ENCODE assay signal across 26 cellular contexts in genomic region chr18:59149007-59149406, GRCh38. TPM values are rescaled to one million over a fixed set of nuclear protein-coding genes. Genes with fewer than 3 reads are reported as not detected.
A peak's percentile ranks its signal among the peaks of the same experiment; 100 is the strongest.
DNase-seq lines count a peak whose midpoint lies in the region; ATAC-seq and TF ChIP-seq lines count a peak whose summit lies in the region.
"Had no signal": no experiment of that assay in that cellular context is flagged by ENCODE, and none has a peak within 500 bp of the region (broad histone marks: within the 10 kb centered on the region; RNA-seq: fewer than 3 reads in every experiment).

No MANE protein-coding gene starts in this region.

- no peaks in the 10 kb centered on the region for H3K27me3 ChIP-seq in colonic mucosa
- H3K27me3 ChIP-seq: BLaER1, hepatocyte, ovary, right atrium auricular region, spleen, upper lobe of right lung had no signal

- no peak overlapping the region for H3K27ac ChIP-seq in colonic mucosa
- H3K27ac ChIP-seq: BLaER1, hepatocyte, ovary, PC-9, right atrium auricular region, spleen, upper lobe of right lung had no signal

- peak overlapping the region in 1 of 2 donors; percentile 40 for H3K27ac Mint-ChIP-seq in activated naive CD4-positive, alpha-beta T cell treated with anti-CD3 and anti-CD28 coated beads, Interleukin-2, amount 50 U/mL, for 72 hours
- H3K27ac Mint-ChIP-seq in activated T-helper 2 cell treated with anti-CD3 and anti-CD28 coated beads, Interferon-gamma antibody, Interleukin-2, Interleukin-4, amounts not matched to agents 10 μg/mL and 5 μg/mL and 100 μg/mL, durations not matched to agents 14 hours and 24 hours and 36 hours: peak overlapping the region; percentile 85
- H3K27ac Mint-ChIP-seq: activated naive CD8-positive, alpha-beta T cell treated with anti-CD3 and anti-CD28 coated beads, Interleukin-2, amount 10 ng/mL, durations not matched to agents 7 days and 5 days; H9; IgD-negative memory B cell; natural killer cell treated with Interleukin-12 subunit alpha and Interleukin-12 subunit beta and Interleukin-15 and Interleukin-18, amount 100 ng/mL, for 72 hours had no signal

- no peaks in the 10 kb centered on the region for H3K9me3 Mint-ChIP-seq in activated naive CD4-positive, alpha-beta T cell treated with anti-CD3 and anti-CD28 coated beads, Interleukin-2, amount 50 U/mL, for 72 hours
- no peaks in the 10 kb centered on the region for H3K9me3 Mint-ChIP-seq in activated T-helper 2 cell treated with anti-CD3 and anti-CD28 coated beads, Interferon-gamma antibody, Interleukin-2, Interleukin-4, amounts not matched to agents 10 μg/mL and 5 μg/mL and 100 μg/mL, durations not matched to agents 14 hours and 24 hours and 36 hours
- H3K9me3 Mint-ChIP-seq: activated naive CD8-positive, alpha-beta T cell treated with anti-CD3 and anti-CD28 coated beads, Interleukin-2, amount 10 ng/mL, durations not matched to agents 7 days and 5 days; H9; IgD-negative memory B cell; natural killer cell treated with Interleukin-12 subunit alpha and Interleukin-12 subunit beta and Interleukin-15 and Interleukin-18, amount 100 ng/mL, for 72 hours had no signal

- no peak overlapping the region for H3K4me3 Mint-ChIP-seq in activated T-helper 2 cell treated with anti-CD3 and anti-CD28 coated beads, Interferon-gamma antibody, Interleukin-2, Interleukin-4, amounts not matched to agents 10 μg/mL and 5 μg/mL and 100 μg/mL, durations not matched to agents 14 hours and 24 hours and 36 hours (ENCODE audit: low read depth)
- H3K4me3 Mint-ChIP-seq: activated naive CD8-positive, alpha-beta T cell treated with anti-CD3 and anti-CD28 coated beads, Interleukin-2, amount 10 ng/mL, durations not matched to agents 7 days and 5 days; H9; IgD-negative memory B cell; natural killer cell treated with Interleukin-12 subunit alpha and Interleukin-12 subunit beta and Interleukin-15 and Interleukin-18, amount 100 ng/mL, for 72 hours had no signal

- no peaks in the 10 kb centered on the region for H3K36me3 ChIP-seq in colonic mucosa
- H3K36me3 ChIP-seq: ovary had no signal

- ATAC-seq in activated naive CD4-positive, alpha-beta T cell treated with anti-CD3 and anti-CD28 coated beads, Interleukin-2, amount 50 U/mL, for 72 hours: peak; percentile 33 to 55
- ATAC-seq: left ventricle myocardium superior had no signal

- peaks cover 6 to 8% of the 10 kb centered on the region in 2 donors for H3K36me3 Mint-ChIP-seq in activated naive CD4-positive, alpha-beta T cell treated with anti-CD3 and anti-CD28 coated beads, Interleukin-2, amount 50 U/mL, for 72 hours
- H3K36me3 Mint-ChIP-seq in activated T-helper 2 cell treated with anti-CD3 and anti-CD28 coated beads, Interferon-gamma antibody, Interleukin-2, Interleukin-4, amounts not matched to agents 10 μg/mL and 5 μg/mL and 100 μg/mL, durations not matched to agents 14 hours and 24 hours and 36 hours (ENCODE audit: low read depth): peaks cover 73% of the 10 kb centered on the region

- H3K27me3 Mint-ChIP-seq in activated T-helper 2 cell treated with anti-CD3 and anti-CD28 coated beads, Interferon-gamma antibody, Interleukin-2, Interleukin-4, amounts not matched to agents 10 μg/mL and 5 μg/mL and 100 μg/mL, durations not matched to agents 14 hours and 24 hours and 36 hours (ENCODE audit: low read depth): no peaks in the 10 kb centered on the region
- H3K27me3 Mint-ChIP-seq: activated naive CD8-positive, alpha-beta T cell treated with anti-CD3 and anti-CD28 coated beads, Interleukin-2, amount 10 ng/mL, durations not matched to agents 7 days and 5 days; IgD-negative memory B cell; natural killer cell treated with Interleukin-12 subunit alpha and Interleukin-12 subunit beta and Interleukin-15 and Interleukin-18, amount 100 ng/mL, for 72 hours had no signal

- H3K4me3 ChIP-seq in colonic mucosa: no peak overlapping the region
- H3K4me3 ChIP-seq: BLaER1, hepatocyte, ovary, PC-9, right atrium auricular region, spleen, upper lobe of right lung had no signal

- no peak for TF ChIP-seq CTCF in colonic mucosa (IDR thresholded peaks at IDR 0.05)

- no peaks in the 10 kb centered on the region for H3K9me3 ChIP-seq in colonic mucosa
- H3K9me3 ChIP-seq: BLaER1, ovary, right atrium auricular region, spleen, upper lobe of right lung had no signal

- DNase-seq in NCI-H2107 treated with DMSO at 0.1 percent for 48 hours (lab: John Stamatoyannopoulos, UW; ENCODE audit: unreplicated experiment): peak; percentile 29
- no peak for DNase-seq in NCI-H2107 (lab: John Stamatoyannopoulos, UW)
- no peak for DNase-seq in activated naive CD4-positive, alpha-beta T cell treated with anti-CD3 and anti-CD28 coated beads, Interleukin-2, amount 50 U/mL, for 72 hours (ENCODE audit: low spot score in 2 of 2)
- no peak for DNase-seq in activated naive CD4-positive, alpha-beta T cell treated with anti-CD3 and anti-CD28 coated beads, Interleukin-2, amount 50 U/mL, for 16 hours
- no peak for DNase-seq in activated T-helper 2 cell treated with anti-CD3 and anti-CD28 coated beads, Interferon-gamma antibody, Interleukin-2, Interleukin-4, amounts not matched to agents 10 μg/mL and 5 μg/mL and 100 μg/mL, durations not matched to agents 14 hours and 24 hours and 36 hours (ENCODE audit: low spot score)
- DNase-seq in putamen (ENCODE audit: low spot score): no peak
- DNase-seq in colonic mucosa: no peak
- no peak for DNase-seq in dermis blood vessel endothelial cell
- DNase-seq: activated CD4-positive, alpha-beta T cell treated with anti-CD3 and anti-CD28 coated beads for 48 hours; activated naive CD8-positive, alpha-beta T cell treated with anti-CD3 and anti-CD28 coated beads, Interleukin-2, amount 10 ng/mL, durations not matched to agents 7 days and 5 days; effector memory CD4-positive, alpha-beta T cell; H9; left ventricle myocardium superior; NCI-H1694; NCI-H226; ovary; PC-9; SIG-M5; spleen; substantia nigra; upper lobe of right lung had no signal

- H3K4me1 ChIP-seq in colonic mucosa: no peaks in the 10 kb centered on the region
- H3K4me1 ChIP-seq: BLaER1, right atrium auricular region, upper lobe of right lung had no signal

- intact Hi-C loops in activated T-helper 2 cell treated with anti-CD3 and anti-CD28 coated beads, Interferon-gamma antibody, Interleukin-2, Interleukin-4, amounts not matched to agents 10 μg/mL and 5 μg/mL and 100 μg/mL, durations not matched to agents 14 hours and 24 hours and 36 hours (cut with micrococcal nuclease): loop anchor here (10.0 kb wide), 1 partner anchor 604 kb away; no protein-coding TSS in a partner anchor
- intact Hi-C loops in colonic mucosa (cut with DNase I): no loop called here

- peaks cover 53% of the 10 kb centered on the region for H3K4me1 Mint-ChIP-seq in activated T-helper 2 cell treated with anti-CD3 and anti-CD28 coated beads, Interferon-gamma antibody, Interleukin-2, Interleukin-4, amounts not matched to agents 10 μg/mL and 5 μg/mL and 100 μg/mL, durations not matched to agents 14 hours and 24 hours and 36 hours (ENCODE audit: low read depth)
- H3K4me1 Mint-ChIP-seq: H9 had no signal

- no peak overlapping the region for H3K9ac ChIP-seq in colonic mucosa (ENCODE audit: low read depth in 2 of 2, low read length in 2 of 2)
- H3K9ac ChIP-seq: BLaER1 had no signal

RNA-seq across cellular contexts. Expression of gene SEC11C, which starts 9.3 kb away (rescaled TPM):
- total RNA-seq in activated naive CD4-positive, alpha-beta T cell treated with anti-CD3 and anti-CD28 coated beads, Interleukin-2, amount 50 U/mL, for 72 hours: 10 to 100 TPM; 33.8 to 52.9 TPM
- total RNA-seq in activated T-helper 2 cell treated with anti-CD3 and anti-CD28 coated beads, Interferon-gamma antibody, Interleukin-2, Interleukin-4, amounts not matched to agents 10 μg/mL and 5 μg/mL and 100 μg/mL, durations not matched to agents 14 hours and 24 hours and 36 hours: 198 and 208 TPM in 2 replicates
- 10 to 100 TPM; 50.8 to 88.2 TPM for total RNA-seq in colonic mucosa
- total RNA-seq in dermis blood vessel endothelial cell: 20.8 and 24.8 TPM in 2 replicates
